ENCODE assay signal across 8 cellular contexts in genomic region chr12:110269622-110270124, GRCh38. TPM values are rescaled to one million over a fixed set of nuclear protein-coding genes. Genes with fewer than 3 reads are reported as not detected.
DNase-seq lines count a peak whose midpoint lies in the region; TF ChIP-seq lines count a peak whose summit lies in the region.
"Had no signal": no experiment of that assay in that cellular context is flagged by ENCODE, and none has a peak within 500 bp of the region (broad histone marks: within the 10 kb centered on the region; RNA-seq: fewer than 3 reads in every experiment).

No MANE protein-coding gene starts in this region.

- H3K4me1 ChIP-seq in HUES64 (ENCODE audit: insufficient read depth, low read length) (peaks cover 37% of the 10 kb centered on the region), iPS-18a (ENCODE audit: control insufficient read depth, low read depth, low read length) (peaks cover 29% of the 10 kb centered on the region)

- peaks cover 55% of the 10 kb centered on the region for H3K4me1 Mint-ChIP-seq in type B pancreatic cell (ENCODE audit: unreplicated experiment)
- H3K4me1 Mint-ChIP-seq: naive B cell had no signal

- H3K9me3 Mint-ChIP-seq in type B pancreatic cell = no peaks in the 10 kb centered on the region
- H3K9me3 Mint-ChIP-seq: naive B cell had no signal

- no peaks in the 10 kb centered on the region for H3K9me3 ChIP-seq in HUES64 (ENCODE audit: insufficient read depth, low read depth, low read length)
- H3K9me3 ChIP-seq in iPS-18a (ENCODE audit: control insufficient read depth, low read depth, low read length) = no peaks in the 10 kb centered on the region

- H3K27ac Mint-ChIP-seq in type B pancreatic cell = peak overlapping the region; percentile 42
- H3K27ac Mint-ChIP-seq: naive B cell had no signal

- H3K4me3 ChIP-seq in HUES64 (ENCODE audit: low read length) (peak overlapping the region; percentile 10; the same call in 1 of the 2 replicates), iPS-18a (ENCODE audit: low read length) (no peak overlapping the region)

- H3K27ac ChIP-seq in HUES64 (ENCODE audit: low read depth, low read length) = peak overlapping the region; percentile 54
- H3K27ac ChIP-seq in iPS-18a (ENCODE audit: low read length) = peak overlapping the region; percentile 6

- H3K36me3 ChIP-seq in HUES64 (ENCODE audit: insufficient read depth, low read length) = no peaks in the 10 kb centered on the region
- no peaks in the 10 kb centered on the region for H3K36me3 ChIP-seq in iPS-18a (ENCODE audit: control insufficient read depth, low read depth, low read length)

- peak; percentile 77 for DNase-seq in astrocyte of the hippocampus (ENCODE audit: low read depth, low spot score)
- no peak for DNase-seq in type B pancreatic cell (ENCODE audit: extremely low spot score, unreplicated experiment)
- no peak for DNase-seq in NCI-H1436 (lab: John Stamatoyannopoulos, UW)
- DNase-seq in NCI-H2107 (lab: John Stamatoyannopoulos, UW) = no peak
- DNase-seq in GM20000 (ENCODE audit: low spot score) = no peak
- DNase-seq: naive B cell had no signal

- TF ChIP-seq CTCF in type B pancreatic cell (conservative IDR thresholded peaks at IDR 0.05) (no peak), GM20000 (IDR thresholded peaks at IDR 0.05; ENCODE audit: extremely low read depth, missing control alignments) (no peak)

- H3K4me3 Mint-ChIP-seq in type B pancreatic cell = peak overlapping the region; percentile 34

- peak overlapping the region; percentile 54 for H3K9ac ChIP-seq in HUES64 (ENCODE audit: low read depth, low read length)
- H3K9ac ChIP-seq in iPS-18a (ENCODE audit: low read length) = peak overlapping the region; percentile 12

- peaks cover 3% of the 10 kb centered on the region for H3K36me3 Mint-ChIP-seq in type B pancreatic cell
- H3K36me3 Mint-ChIP-seq: naive B cell had no signal

- no peaks in the 10 kb centered on the region for H3K27me3 Mint-ChIP-seq in type B pancreatic cell

- WGBS in HUES64 = 47% methylated on average over 6 of the region's 8 CpGs

- no peaks in the 10 kb centered on the region for H3K27me3 ChIP-seq in HUES64 (ENCODE audit: insufficient read depth, low read length)
- no peaks in the 10 kb centered on the region for H3K27me3 ChIP-seq in iPS-18a (ENCODE audit: control insufficient read depth, insufficient read depth, low read length)

RNA-seq across cellular contexts. Expression of gene ATP2A2, which starts 11.4 kb away (rescaled TPM):
- 139 TPM for polyA plus RNA-seq in HUES64 (2013, experiment 1 of 2)
- polyA plus RNA-seq in HUES64 (2013, experiment 2 of 2) = 138 TPM
- 163 and 203 TPM in 2 replicates for total RNA-seq in type B pancreatic cell (ENCODE audit: low replicate concordance)
